20 cellular contexts compared by ENCODE assay signal in genomic region chr11:103773537-103773936, GRCh38.
"Had no signal": no experiment of that assay in that cellular context is flagged by ENCODE, and none has a peak within 500 bp of the region (broad histone marks: within the 10 kb centered on the region; RNA-seq: fewer than 3 reads in every experiment).

No MANE protein-coding gene starts in this region.

- FAIRE-seq: endometrium had no signal

- H3K4me3 ChIP-seq: heart right ventricle, right lobe of liver, skin epidermis had no signal

- ATAC-seq: activated naive CD4-positive, alpha-beta T cell treated with anti-CD3 and anti-CD28 coated beads, Interleukin-2, amount 50 U/mL, for 72 hours; activated T-helper 17 cell treated with anti-CD3 and anti-CD28 coated beads, Interleukin-2, amount 50 U/mL, for 72 hours; left lobe of liver; naive thymus-derived CD8-positive, alpha-beta T cell; right lobe of liver; stimulated activated effector memory CD8-positive, alpha-beta T cell treated with anti-CD3 and anti-CD28 coated beads, Interleukin-12 subunit alpha, Interleukin-12 subunit beta, amount 100 ng/mL, for 72 hours; stimulated activated naive CD8-positive, alpha-beta T cell treated with anti-CD3 and anti-CD28 coated beads, Interleukin-15, amount 100 ng/mL, for 72 hours; WTC11 had no signal

- H3K36me3 ChIP-seq: heart right ventricle, right lobe of liver had no signal

- H3K9me3 ChIP-seq: heart right ventricle, right lobe of liver had no signal

- DNase-seq: activated CD4-positive, alpha-beta T cell treated with anti-CD3 and anti-CD28 coated beads, Interleukin-2, amount 50 U/mL, for 4 hours; activated CD8-positive, alpha-beta memory T cell treated with anti-CD3 and anti-CD28 coated beads for 24 hours; activated CD8-positive, alpha-beta memory T cell treated with anti-CD3 and anti-CD28 coated beads, Interleukin-2, amount 50 U/mL, for 4 hours; activated T-cell treated with anti-CD3 and anti-CD28 coated beads, Interleukin-2, amount 50 U/mL, for 24 hours; effector CD4-positive, alpha-beta T cell; heart right ventricle; islet precursor cell; naive thymus-derived CD8-positive, alpha-beta T cell; right lobe of liver; stimulated activated CD4-positive, alpha-beta T cell treated with anti-CD3 and anti-CD28 coated beads, Interleukin-2, amount 100 ng/mL, for 24 hours; stimulated activated naive CD8-positive, alpha-beta T cell treated with anti-CD3 and anti-CD28 coated beads, Interleukin-15, amount 100 ng/mL, for 72 hours; T1000; trophoblast cell had no signal

- H3K27ac ChIP-seq: right lobe of liver, skin epidermis had no signal

- H3K27me3 ChIP-seq: heart right ventricle, right lobe of liver had no signal

- H3K4me1 ChIP-seq: right lobe of liver had no signal
